In the genomic region with DNA sequence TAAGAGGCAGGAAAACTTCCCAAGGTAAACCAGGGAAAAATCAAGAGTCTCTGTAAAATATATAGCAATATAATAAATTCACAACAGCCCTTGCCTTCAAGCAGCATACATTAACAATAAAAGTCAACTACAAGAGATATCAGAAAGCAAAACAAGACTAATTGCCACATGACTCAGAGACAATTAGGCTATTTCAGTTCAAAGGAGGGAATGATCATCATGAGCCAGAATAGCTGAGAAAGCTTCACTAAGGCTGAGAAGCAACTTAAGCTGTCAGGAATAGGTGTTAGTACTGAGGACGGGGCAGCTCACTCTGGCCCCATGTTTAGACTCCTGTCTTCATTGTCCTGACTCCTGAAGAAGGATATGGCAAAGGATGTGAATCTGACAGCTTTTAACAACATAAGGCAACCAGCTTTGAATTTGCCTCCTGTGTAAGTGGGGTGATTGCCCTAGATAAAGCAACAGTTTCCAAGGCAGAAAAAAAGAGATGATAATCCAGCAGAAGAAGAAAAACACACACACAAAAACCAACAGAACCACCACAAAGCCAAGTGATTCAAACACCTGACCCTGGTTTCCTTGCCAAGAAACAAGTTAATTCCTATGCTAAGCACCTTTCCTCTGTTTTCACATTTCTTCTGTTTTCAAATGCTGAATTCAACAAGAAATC, we compare ENCODE assay signal across 11 cellular contexts.
A peak's percentile ranks its signal among the peaks of the same experiment; 100 is the strongest.
DNase-seq lines count a peak whose midpoint lies in the region; ATAC-seq and TF ChIP-seq lines count a peak whose summit lies in the region.
"Had no signal": no experiment of that assay in that cellular context is flagged by ENCODE, and none has a peak within 500 bp of the region (broad histone marks: within the 10 kb centered on the region; RNA-seq: fewer than 3 reads in every experiment).

No MANE protein-coding gene starts in this region.

- no peak for TF ChIP-seq POLR2A in adrenal gland (IDR thresholded peaks at IDR 0.05)
- no peak for TF ChIP-seq POLR2A in body of pancreas (IDR thresholded peaks at IDR 0.05)
- TF ChIP-seq POLR2A in suprapubic skin (IDR thresholded peaks at IDR 0.05): no peak

- no peak overlapping the region for H3K4me3 ChIP-seq in adrenal gland
- H3K4me3 ChIP-seq in left lung: no peak overlapping the region
- H3K4me3 ChIP-seq in BE2C (ENCODE audit: low read depth, low read length): no peak overlapping the region
- no peak overlapping the region for H3K4me3 ChIP-seq in body of pancreas
- no peak overlapping the region for H3K4me3 ChIP-seq in suprapubic skin

- intact Hi-C loops in left ventricle myocardium superior (cut with micrococcal nuclease): no loop called here
- intact Hi-C loops in Right ventricle myocardium inferior (cut with DNase I): no loop called here
- intact Hi-C loops in adrenal gland (cut with DNase I): loop anchor here in 1 of 2 donors (10.0 kb wide), 1 partner anchor 57 kb away; the partner anchor contains the start of gene SIK3
- intact Hi-C loops in left lung (cut with DNase I): no loop called here
- intact Hi-C loops in body of pancreas (cut with DNase I): no loop called here

- H3K27ac ChIP-seq in adrenal gland (peak overlapping the region in 3 of 5 donors; percentile 35 to 64 (median 53)), left lung (no peak overlapping the region), body of pancreas (no peak overlapping the region), suprapubic skin (no peak overlapping the region)

- H3K4me1 ChIP-seq in adrenal gland (replicated peaks in 1 of 2) (peaks cover 17 to 38% of the 10 kb centered on the region in 2 donors), left lung (peaks cover 0 to 24% of the 10 kb centered on the region in 2 donors), BE2C (no peaks in the 10 kb centered on the region; the same call in none of the 2 replicates), body of pancreas (peaks cover 20% of the 10 kb centered on the region), suprapubic skin (peaks cover 42% of the 10 kb centered on the region)

- no peaks in the 10 kb centered on the region for H3K27me3 ChIP-seq in adrenal gland
- H3K27me3 ChIP-seq in left lung: no peaks in the 10 kb centered on the region
- no peaks in the 10 kb centered on the region for H3K27me3 ChIP-seq in BE2C
- no peaks in the 10 kb centered on the region for H3K27me3 ChIP-seq in body of pancreas
- H3K27me3 ChIP-seq in suprapubic skin: no peaks in the 10 kb centered on the region

- 41 to 57% (median 47%) methylated on average over 1 of the region's 1 CpG for WGBS in adrenal gland, 4 donors
- WGBS in body of pancreas, 2 donors: 65 to 100% methylated on average over 1 of the region's 1 CpG
- WGBS in suprapubic skin: 44% methylated on average over 1 of the region's 1 CpG

- no peak for TF ChIP-seq CTCF in adrenal gland (IDR thresholded peaks at IDR 0.05)
- no peak for TF ChIP-seq CTCF in left lung (IDR thresholded peaks at IDR 0.05)
- no peak for TF ChIP-seq CTCF in BE2C (IDR thresholded peaks at IDR 0.05; ENCODE audit: low read depth, low read length)
- TF ChIP-seq CTCF in body of pancreas (IDR thresholded peaks at IDR 0.05): no peak
- no peak for TF ChIP-seq CTCF in suprapubic skin (IDR thresholded peaks at IDR 0.05)

- H3K36me3 ChIP-seq in adrenal gland (replicated peaks in 1 of 2) (no peaks in the 10 kb centered on the region), left lung (no peaks in the 10 kb centered on the region), BE2C (no peaks in the 10 kb centered on the region), body of pancreas (replicated peaks in 1 of 2; ENCODE audit: insufficient read depth in 1 of 2, low read depth in 2 of 2) (no peaks in the 10 kb centered on the region), suprapubic skin (no peaks in the 10 kb centered on the region)

- TF ChIP-seq EP300 in suprapubic skin (IDR thresholded peaks at IDR 0.05): no peak

- ATAC-seq in left ventricle myocardium superior: peak; percentile 38
- no peak for ATAC-seq in Right ventricle myocardium inferior
- peak; percentile 31 for ATAC-seq in left lung
- no peak for ATAC-seq in body of pancreas
- no peak for ATAC-seq in GM21717 (IDR thresholded peaks at IDR 0.05; ENCODE audit: unreplicated experiment)
- ATAC-seq: SK-N-SH treated with all-trans-retinoic acid at 6 μM for 48 hours had no signal

- H3K9me3 ChIP-seq in adrenal gland (replicated peaks in 1 of 3) (no peaks in the 10 kb centered on the region), left lung (no peaks in the 10 kb centered on the region), BE2C (no peaks in the 10 kb centered on the region), body of pancreas (no peaks in the 10 kb centered on the region), suprapubic skin (no peaks in the 10 kb centered on the region)

- DNase-seq in left ventricle myocardium superior (no peak), Right ventricle myocardium inferior (ENCODE audit: missing footprints) (no peak), adrenal gland (no peak), left lung (no peak), BE2C (no peak), body of pancreas (no peak), suprapubic skin (ENCODE audit: low spot score in 2 of 2) (no peak)
- DNase-seq: activated naive CD8-positive, alpha-beta T cell treated with anti-CD3 and anti-CD28 coated beads, Interleukin-2, amount 10 ng/mL, durations not matched to agents 7 days and 5 days; stimulated activated CD8-positive, alpha-beta memory T cell treated with anti-CD3 and anti-CD28 coated beads, Interleukin-4, amount 100 ng/mL, for 48 hours had no signal

Comparison
In these comparisons a context has a peak if more than half of its experiments do, and no peak if none do; other contexts are left out.
1. ATAC-seq: peak in left ventricle myocardium superior (single experiment) and left lung (single experiment); none in Right ventricle myocardium inferior (single experiment), body of pancreas (single experiment) and GM21717 (single experiment).
2. H3K27ac ChIP-seq: peak in adrenal gland (3 of 5); none in left lung (0 of 2), body of pancreas (0 of 4) and suprapubic skin (single experiment).